Comparison of ENCODE assay signal across 13 cellular contexts in genomic region chr1:160256396-160257046, GRCh38. TPM values are rescaled to one million over a fixed set of nuclear protein-coding genes. Genes with fewer than 3 reads are reported as not detected.
A peak's percentile ranks its signal among the peaks of the same experiment; 100 is the strongest.
DNase-seq lines count a peak whose midpoint lies in the region; ATAC-seq and TF ChIP-seq lines count a peak whose summit lies in the region.
"Had no signal": no experiment of that assay in that cellular context is flagged by ENCODE, and none has a peak within 500 bp of the region (broad histone marks: within the 10 kb centered on the region; RNA-seq: fewer than 3 reads in every experiment).

No MANE protein-coding gene starts in this region.

- DNase-seq in COLO829 (ENCODE audit: low spot score) = peak; percentile 29
- DNase-seq in HT-29 (ENCODE audit: low spot score) = peak; percentile 18
- DNase-seq in astrocyte of the spinal cord (ENCODE audit: low read depth, low spot score) = peak; percentile 66
- DNase-seq in activated naive CD8-positive, alpha-beta T cell treated with anti-CD3 and anti-CD28 coated beads, Interleukin-2, amount 50 U/mL, for 24 hours = no peak
- DNase-seq in KG1 (lab: John Stamatoyannopoulos, UW) = no peak
- DNase-seq in stimulated activated CD4-positive, alpha-beta T cell treated with anti-CD3 and anti-CD28 coated beads, Interleukin-4, amount 100 ng/mL, for 1 hour = no peak
- DNase-seq: activated CD4-positive, alpha-beta T cell treated with anti-CD3 and anti-CD28 coated beads, Interleukin-2, amount 50 U/mL, for 4 hours; cerebellar nuclear complex; islet precursor cell; Peyer's patch had no signal

- no peaks in the 10 kb centered on the region for H3K27me3 ChIP-seq in muscle layer of colon (ENCODE audit: control insufficient read depth in 1 of 2, insufficient read depth in 2 of 2, low read length in 2 of 2)
- H3K27me3 ChIP-seq: Peyer's patch, right atrium auricular region had no signal

- H3K4me3 Mint-ChIP-seq in activated naive CD8-positive, alpha-beta T cell treated with anti-CD3 and anti-CD28 coated beads, Interleukin-2, amount 50 U/mL, for 24 hours = no peak overlapping the region

- peaks cover 44% of the 10 kb centered on the region for H3K4me1 ChIP-seq in muscle layer of colon (ENCODE audit: insufficient read depth, low read length)

- no peak for TF ChIP-seq CTCF in astrocyte of the spinal cord (IDR thresholded peaks at IDR 0.05; ENCODE audit: low read depth, low read length)

- no peak overlapping the region for H3K4me3 ChIP-seq in astrocyte of the spinal cord (ENCODE audit: low read depth, low read length)
- no peak overlapping the region for H3K4me3 ChIP-seq in muscle layer of colon (ENCODE audit: low read depth in 1 of 2, low read length in 2 of 2)
- H3K4me3 ChIP-seq: Peyer's patch, right atrium auricular region had no signal

- peaks cover 53% of the 10 kb centered on the region for H3K4me1 Mint-ChIP-seq in activated naive CD8-positive, alpha-beta T cell treated with anti-CD3 and anti-CD28 coated beads, Interleukin-2, amount 50 U/mL, for 24 hours

- H3K27me3 Mint-ChIP-seq in activated naive CD8-positive, alpha-beta T cell treated with anti-CD3 and anti-CD28 coated beads, Interleukin-2, amount 50 U/mL, for 24 hours = no peaks in the 10 kb centered on the region

- H3K9me3 ChIP-seq in muscle layer of colon (ENCODE audit: low read length) = no peaks in the 10 kb centered on the region
- H3K9me3 ChIP-seq: Peyer's patch, right atrium auricular region had no signal

- H3K36me3 ChIP-seq in muscle layer of colon (ENCODE audit: insufficient read depth, low read length) = peaks cover 5% of the 10 kb centered on the region
- H3K36me3 ChIP-seq: right atrium auricular region had no signal

- no peaks in the 10 kb centered on the region for H3K9me3 Mint-ChIP-seq in activated naive CD8-positive, alpha-beta T cell treated with anti-CD3 and anti-CD28 coated beads, Interleukin-2, amount 50 U/mL, for 24 hours

- in situ Hi-C loops in astrocyte of the spinal cord (cut with HindIII; ENCODE audit: low sequenced_read_pairs) = no loop called here

- H3K9ac ChIP-seq in muscle layer of colon (ENCODE audit: low read length) = no peak overlapping the region

- ATAC-seq in GM21737 (IDR thresholded peaks at IDR 0.05; ENCODE audit: unreplicated experiment) = no peak
- ATAC-seq in activated naive CD8-positive, alpha-beta T cell treated with anti-CD3 and anti-CD28 coated beads, Interleukin-2, amount 50 U/mL, for 24 hours = no peak

- no peak overlapping the region for H3K27ac Mint-ChIP-seq in activated naive CD8-positive, alpha-beta T cell treated with anti-CD3 and anti-CD28 coated beads, Interleukin-2, amount 50 U/mL, for 24 hours

- peak overlapping the region; percentile 16 for H3K27ac ChIP-seq in muscle layer of colon (ENCODE audit: low read depth, low read length)
- H3K27ac ChIP-seq: Peyer's patch had no signal

- peaks cover 27% of the 10 kb centered on the region for H3K36me3 Mint-ChIP-seq in activated naive CD8-positive, alpha-beta T cell treated with anti-CD3 and anti-CD28 coated beads, Interleukin-2, amount 50 U/mL, for 24 hours (ENCODE audit: low read depth)

RNA-seq across cellular contexts. Expression of gene DCAF8, which starts 5.8 kb away (rescaled TPM):
- total RNA-seq in HT-29 (2014; rRNA removed; shearing (Covaris generic)) = 54.1 and 69.3 TPM in 2 replicates

RNA-seq across cellular contexts. Expression of gene PEX19, which starts 28.4 kb away (rescaled TPM):
- 19.5 and 28.1 TPM in 2 replicates for total RNA-seq in HT-29 (2014; rRNA removed; shearing (Covaris generic))

RNA-seq across cellular contexts. Expression of gene PEA15, which starts 51.3 kb away (rescaled TPM):
- total RNA-seq in HT-29 (2014; rRNA removed; shearing (Covaris generic)) = 31.6 and 38.7 TPM in 2 replicates

Comparison
In these comparisons a context has a peak if more than half of its experiments do, and no peak if none do; other contexts are left out.
1. DNase-seq: peak in COLO829 (single experiment), HT-29 (single experiment) and astrocyte of the spinal cord (single experiment); none in activated naive CD8-positive, alpha-beta T cell treated with anti-CD3 and anti-CD28 coated beads, Interleukin-2, amount 50 U/mL, for 24 hours (single experiment), KG1 (single experiment) and stimulated activated CD4-positive, alpha-beta T cell treated with anti-CD3 and anti-CD28 coated beads, Interleukin-4, amount 100 ng/mL, for 1 hour (single experiment).